8 cellular contexts compared by ENCODE assay signal in the genomic region with DNA sequence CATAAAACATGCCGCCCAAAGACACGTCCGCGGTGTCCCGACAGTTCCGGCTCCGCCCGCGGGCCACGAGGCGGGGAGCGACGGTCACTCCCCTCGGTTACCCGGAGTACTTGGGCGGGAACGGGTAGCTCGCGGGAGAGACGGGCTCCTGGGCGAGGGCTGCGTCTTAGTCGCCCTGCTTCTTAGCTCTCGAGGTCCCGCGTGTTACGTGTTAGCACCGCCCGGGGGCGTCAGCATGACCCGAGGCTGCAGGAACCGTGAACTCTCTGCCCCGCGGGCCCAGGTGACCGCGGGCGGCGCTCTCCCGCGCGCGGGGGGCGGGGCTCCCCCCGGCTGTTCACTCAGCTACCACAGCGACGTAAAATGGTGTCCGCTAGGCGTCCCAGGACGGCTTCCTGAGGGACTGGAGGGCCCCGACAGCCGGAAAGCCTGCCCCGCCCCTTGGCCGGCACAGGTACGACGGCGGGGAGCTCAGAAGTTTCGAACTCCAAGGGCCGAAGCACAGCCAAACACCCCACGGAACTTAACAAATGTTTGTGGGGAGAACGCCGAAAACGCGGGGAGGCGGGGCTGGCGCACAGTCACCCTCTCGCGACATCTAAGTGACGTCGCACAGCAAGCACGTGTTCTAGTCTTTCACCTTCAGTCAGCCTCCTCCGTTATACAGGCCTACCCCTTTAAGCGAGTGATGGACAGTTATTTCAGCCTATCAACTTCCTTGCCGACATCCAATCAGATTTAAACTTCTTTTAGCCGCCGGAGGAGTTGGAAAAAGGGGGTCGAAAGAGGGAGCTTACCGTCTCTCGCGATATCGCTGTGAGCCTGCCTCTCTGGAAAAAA. TPM values are rescaled to one million over a fixed set of nuclear protein-coding genes. Genes with fewer than 3 reads are reported as not detected.
DNase-seq lines count a peak whose midpoint lies in the region; FAIRE-seq and TF ChIP-seq lines count a peak whose summit lies in the region.

No MANE protein-coding gene starts in this region.

- H3K9me3 ChIP-seq in HAP-1 (no peaks in the 10 kb centered on the region), MG63 (no peaks in the 10 kb centered on the region), neutrophil (no peaks in the 10 kb centered on the region), suprapubic skin (no peaks in the 10 kb centered on the region)

- H3K4me3 ChIP-seq in HAP-1 (peak overlapping the region; percentile 97), MG63 (peak overlapping the region; percentile 98), neutrophil (ENCODE audit: low read depth in 1 of 2, low read length in 1 of 2) (peak overlapping the region; percentile 91 to 99), suprapubic skin (peak overlapping the region; percentile 93)

- TF ChIP-seq POLR2A in Raji (IDR thresholded peaks at IDR 0.05; ENCODE audit: insufficient read depth, low read depth, low read length) (peak; percentile 73), suprapubic skin (IDR thresholded peaks at IDR 0.05) (peak; percentile 33 to 44)

- peak; percentile 87 for TF ChIP-seq CTCF in neutrophil (IDR thresholded peaks at IDR 0.05)
- TF ChIP-seq CTCF in suprapubic skin (IDR thresholded peaks at IDR 0.05) = peak; percentile 46 to 47

- in situ Hi-C loops in HAP-1 (cut with MboI; ENCODE audit: low sequenced_read_pairs) = no loop called here

- H3K4me1 ChIP-seq in HAP-1 (peaks cover 24% of the 10 kb centered on the region), neutrophil (ENCODE audit: control insufficient read depth in 1 of 2, insufficient read depth in 1 of 2, low read depth in 1 of 2, low read length in 1 of 2) (peaks cover 41 to 44% of the 10 kb centered on the region in 2 experiments), suprapubic skin (peaks cover 51% of the 10 kb centered on the region)

- peak overlapping the region; percentile 92 for H3K27ac ChIP-seq in neutrophil
- peak overlapping the region; percentile 99 for H3K27ac ChIP-seq in suprapubic skin

- H3K27me3 ChIP-seq in HAP-1 (ENCODE audit: low read depth) (no peaks in the 10 kb centered on the region), MG63 (no peaks in the 10 kb centered on the region), neutrophil (no peaks in the 10 kb centered on the region), suprapubic skin (no peaks in the 10 kb centered on the region)

- TF ChIP-seq EP300 in suprapubic skin (IDR thresholded peaks at IDR 0.05) = no peak

- DNase-seq in GDM1 (lab: John Stamatoyannopoulos, UW) (peak; percentile 100), HAP-1 (ENCODE audit: low spot score in 2 of 2) (peak; percentile 96 to 99), MG63 (peak; percentile 98), activated gamma-delta T cell (lab: John Stamatoyannopoulos, UW) (peak; percentile 87), frontal cortex (ENCODE audit: low spot score in 2 of 2) (peak; percentile 89 to 94), suprapubic skin (ENCODE audit: low spot score in 2 of 2) (peak; percentile 97 to 98)

- no peak for FAIRE-seq in frontal cortex (lab: Jason Lieb, UNC)

- H3K36me3 ChIP-seq in HAP-1 (replicated peaks) = peaks cover 39% of the 10 kb centered on the region
- H3K36me3 ChIP-seq in MG63 = peaks cover 40% of the 10 kb centered on the region
- H3K36me3 ChIP-seq in neutrophil = peaks cover 16% of the 10 kb centered on the region
- H3K36me3 ChIP-seq in suprapubic skin = peaks cover 16% of the 10 kb centered on the region

- under 1% methylated on average over 56 of the region's 80 CpGs for WGBS in suprapubic skin

RNA-seq across cellular contexts. Expression of a gene that starts 0.8 kb away (rescaled TPM):
- 25.5 and 26.0 TPM in 2 replicates for total RNA-seq in MG63 (2014; rRNA removed; shearing (Covaris generic); ENCODE audit: low replicate concordance)
- total RNA-seq in frontal cortex (34.2 TPM), suprapubic skin (10 to 100 TPM; 27.4 to 51.2 (median 32.7) TPM)

RNA-seq across cellular contexts. Expression of a gene that starts 52.4 kb away (rescaled TPM):
- 30.5 and 32.0 TPM in 2 replicates for total RNA-seq in MG63 (2014; rRNA removed; shearing (Covaris generic); ENCODE audit: low replicate concordance)
- total RNA-seq in frontal cortex = 4.1 TPM
- total RNA-seq in suprapubic skin = 1 to 10 TPM in 3 of 4 donors, under 1 TPM in 1; 0.52 to 2.1 (median 1.9) TPM

Comparison
In these comparisons a context has a peak if more than half of its experiments do, and no peak if none do; other contexts are left out.
1. Peak in every context shown above with its lines: DNase-seq, H3K4me3 ChIP-seq and H3K27ac ChIP-seq.